Comparison of ENCODE assay signal across 9 cellular contexts in the genomic region with DNA sequence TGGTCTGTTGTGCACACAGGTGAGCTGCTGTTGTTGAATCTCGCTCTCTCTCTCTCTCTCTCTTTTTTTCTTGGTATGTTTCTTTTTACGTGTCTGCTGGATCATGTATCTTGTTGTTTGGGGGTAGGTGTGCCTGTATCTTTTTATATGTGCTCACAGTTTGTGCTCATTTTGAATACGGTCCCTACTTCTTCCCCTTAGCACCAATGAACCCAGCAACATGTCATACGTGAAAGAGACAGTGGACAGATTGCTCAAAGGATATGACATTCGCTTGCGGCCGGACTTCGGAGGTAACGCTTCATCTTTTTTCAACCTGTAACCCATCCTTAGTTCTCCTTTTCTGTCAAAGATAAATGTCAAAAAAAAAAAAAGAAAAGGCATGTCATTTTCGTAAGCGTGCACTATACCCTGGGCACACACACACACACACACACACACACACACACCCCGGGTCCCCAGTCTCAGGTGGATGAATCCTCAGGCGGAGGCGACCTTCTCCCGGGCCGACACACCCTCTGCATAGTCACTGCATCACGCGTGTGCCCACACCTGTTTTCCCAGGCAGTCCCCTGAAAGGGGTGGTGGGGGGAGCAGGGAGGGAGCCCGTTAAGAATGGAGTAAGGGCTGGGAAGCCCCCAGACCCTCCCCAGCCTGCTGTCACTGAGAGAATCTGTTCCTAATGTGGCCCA. TPM values are rescaled to one million over a fixed set of nuclear protein-coding genes. Genes with fewer than 3 reads are reported as not detected.
A peak's percentile ranks its signal among the peaks of the same experiment; 100 is the strongest.
DNase-seq lines count a peak whose midpoint lies in the region; ATAC-seq and TF ChIP-seq lines count a peak whose summit lies in the region.
"Had no signal": no experiment of that assay in that cellular context is flagged by ENCODE, and none has a peak within 500 bp of the region (broad histone marks: within the 10 kb centered on the region; RNA-seq: fewer than 3 reads in every experiment).

No MANE protein-coding gene starts in this region.

- intact Hi-C loops in stomach (cut with DNase I; ENCODE audit: low total_unique reads) = no loop called here

- peaks cover 5% of the 10 kb centered on the region for H3K27me3 ChIP-seq in kidney epithelial cell (ENCODE audit: control insufficient read depth, insufficient read depth, low read length)
- H3K27me3 ChIP-seq in stomach = peaks cover 0 to 30% (median 23%) of the 10 kb centered on the region in 3 donors

- H3K36me3 ChIP-seq in kidney epithelial cell (ENCODE audit: control insufficient read depth, insufficient read depth, low read length) (no peaks in the 10 kb centered on the region), stomach (no peaks in the 10 kb centered on the region)

- H3K4me3 ChIP-seq in kidney epithelial cell (ENCODE audit: low read depth, low read length) (peak overlapping the region; percentile 48), stomach (peak overlapping the region; percentile 39 to 57 (median 46))
- H3K4me3 ChIP-seq: K562 had no signal

- TF ChIP-seq POLR2A in stomach (IDR thresholded peaks at IDR 0.05) = no peak

- H3K9me3 Mint-ChIP-seq in brain = peaks cover 0 to 3% (median 0%) of the 10 kb centered on the region in 5 experiments

- TF ChIP-seq CTCF in brain (conservative IDR thresholded peaks at IDR 0.05) (no peak), kidney epithelial cell (IDR thresholded peaks at IDR 0.05; ENCODE audit: insufficient read depth, low read length, poor library complexity, severe bottlenecking) (no peak), stomach (IDR thresholded peaks at IDR 0.05) (no peak)

- H3K4me1 Mint-ChIP-seq in brain = peaks cover 18% of the 10 kb centered on the region

- H3K27me3 Mint-ChIP-seq in brain = peaks cover 23% of the 10 kb centered on the region

- peak; percentile 5 for DNase-seq in Daoy (ENCODE audit: low read depth)
- DNase-seq in kidney epithelial cell (ENCODE audit: low read depth) = no peak
- no peak for DNase-seq in stomach

- H3K4me1 ChIP-seq in stomach = peaks cover 8 to 21% (median 18%) of the 10 kb centered on the region in 4 donors

- peak overlapping the region; percentile 85 to 90 (median 89) for H3K4me3 Mint-ChIP-seq in brain

- ATAC-seq in HG03521 (IDR thresholded peaks at IDR 0.05; ENCODE audit: unreplicated experiment) (peak; percentile 40), HG02610 (IDR thresholded peaks at IDR 0.05; ENCODE audit: unreplicated experiment) (no peak), GM21576 (IDR thresholded peaks at IDR 0.05; ENCODE audit: unreplicated experiment) (no peak), HG03139 (IDR thresholded peaks at IDR 0.05; ENCODE audit: unreplicated experiment) (no peak)

- TF ChIP-seq EP300 in stomach (IDR thresholded peaks at IDR 0.05) = no peak

- H3K27ac Mint-ChIP-seq in brain = peak overlapping the region in 4 of 5 experiments; percentile 62 to 67 (median 62)

- no peaks in the 10 kb centered on the region for H3K36me3 Mint-ChIP-seq in brain

- WGBS in stomach, 5 donors = 0 to 4% (median 1%) methylated on average over 18 to 19 of the region's 19 CpGs

- no peaks in the 10 kb centered on the region for H3K9me3 ChIP-seq in stomach

- H3K27ac ChIP-seq in stomach = no peak overlapping the region

RNA-seq across cellular contexts. Expression of gene GABRB1, which starts 0.5 kb away (rescaled TPM):
- 3.3 TPM in 1 of 2 replicates, not detected in the other for total RNA-seq in Daoy (2014; rRNA removed; shearing (Covaris generic))
- polyA plus RNA-seq in brain (ENCODE audit: insufficient read depth, low read depth, low replicate concordance) (0.85 TPM), stomach (not detected)
- total RNA-seq in kidney epithelial cell (not detected in 2 replicates), stomach (1 to 10 TPM in 1 of 5 donors, not detected in 4; 2.8 TPM)
- total RNA-seq: K562 had no signal
- polyA plus RNA-seq: K562 had no signal

RNA-seq across cellular contexts. Expression of gene GABRA4, which starts 38.5 kb away (rescaled TPM):
- not detected in 2 replicates for total RNA-seq in Daoy (2014; rRNA removed; shearing (Covaris generic))
- polyA plus RNA-seq in brain (ENCODE audit: insufficient read depth, low read depth, low replicate concordance) (0.36 TPM), stomach (under 1 TPM in 1 of 3 donors, not detected in 2; 0.05 TPM)
- total RNA-seq in kidney epithelial cell (not detected in 2 replicates), stomach (under 1 TPM in 1 of 5 donors, not detected in 4; 0.37 TPM)
- total RNA-seq: K562 had no signal
- polyA plus RNA-seq: K562 had no signal
